In the genomic region with DNA sequence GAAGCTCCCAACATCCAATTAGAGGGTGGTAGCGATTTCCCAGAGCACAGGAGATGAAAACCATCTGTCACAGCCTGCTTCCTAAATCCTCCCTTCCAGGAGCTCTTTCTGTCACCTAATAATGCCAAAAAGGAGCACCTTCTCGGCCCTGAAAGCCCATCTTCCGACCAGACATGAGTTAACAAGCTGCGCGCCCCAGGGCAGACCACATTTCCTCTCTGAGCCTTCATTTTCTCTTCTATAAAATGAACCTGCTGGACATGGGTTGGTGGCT, we compare ENCODE assay signal across 22 cellular contexts. TPM values are rescaled to one million over a fixed set of nuclear protein-coding genes. Genes with fewer than 3 reads are reported as not detected.
A peak's percentile ranks its signal among the peaks of the same experiment; 100 is the strongest.
DNase-seq lines count a peak whose midpoint lies in the region; ATAC-seq and TF ChIP-seq lines count a peak whose summit lies in the region.
"Had no signal": no experiment of that assay in that cellular context is flagged by ENCODE, and none has a peak within 500 bp of the region (broad histone marks: within the 10 kb centered on the region; RNA-seq: fewer than 3 reads in every experiment).

No MANE protein-coding gene starts in this region.

- peaks cover 47 to 58% (median 51%) of the 10 kb centered on the region in 10 experiments for H3K4me1 ChIP-seq in BLaER1 treated with 17β-estradiol and CSF1 and Interleukin-3, amounts not matched to agents 10 nM and 100 nM
- peaks cover 0 to 7% (median 3%) of the 10 kb centered on the region in 4 donors for H3K4me1 ChIP-seq in sigmoid colon
- H3K4me1 ChIP-seq: body of pancreas had no signal

- no peak overlapping the region for H3K27ac Mint-ChIP-seq in activated naive CD4-positive, alpha-beta T cell treated with anti-CD3 and anti-CD28 coated beads, Interleukin-2, amount 50 U/mL, for 72 hours
- H3K27ac Mint-ChIP-seq in activated naive CD4-positive, alpha-beta T cell treated with anti-CD3 and anti-CD28 coated beads for 36 hours: no peak overlapping the region
- H3K27ac Mint-ChIP-seq: activated CD8-positive, alpha-beta T cell treated with anti-CD3 and anti-CD28 coated beads, Interleukin-2, amount 10 ng/mL, durations not matched to agents 7 days and 5 days; activated naive CD8-positive, alpha-beta T cell treated with anti-CD3 and anti-CD28 coated beads, Interleukin-2, amount 10 ng/mL, durations not matched to agents 7 days and 5 days; activated T-cell treated with anti-CD3 and anti-CD28 coated beads, Interleukin-2, amount 50 U/mL, for 72 hours; CD8-positive, alpha-beta memory T cell; IgD-negative memory B cell had no signal

- peaks cover 18% of the 10 kb centered on the region for H3K27me3 Mint-ChIP-seq in activated naive CD4-positive, alpha-beta T cell treated with anti-CD3 and anti-CD28 coated beads for 36 hours (ENCODE audit: low read depth)

- H3K4me3 Mint-ChIP-seq in activated naive CD4-positive, alpha-beta T cell treated with anti-CD3 and anti-CD28 coated beads for 36 hours: no peak overlapping the region
- H3K4me3 Mint-ChIP-seq: activated CD8-positive, alpha-beta T cell treated with anti-CD3 and anti-CD28 coated beads, Interleukin-2, amount 10 ng/mL, durations not matched to agents 7 days and 5 days; activated naive CD8-positive, alpha-beta T cell treated with anti-CD3 and anti-CD28 coated beads, Interleukin-2, amount 10 ng/mL, durations not matched to agents 7 days and 5 days; activated T-cell treated with anti-CD3 and anti-CD28 coated beads, Interleukin-2, amount 50 U/mL, for 72 hours; CD8-positive, alpha-beta memory T cell; IgD-negative memory B cell had no signal

- ATAC-seq in GM21360 (IDR thresholded peaks at IDR 0.05; ENCODE audit: unreplicated experiment): no peak
- no peak for ATAC-seq in HG02884 (IDR thresholded peaks at IDR 0.05; ENCODE audit: unreplicated experiment)
- ATAC-seq in activated naive CD4-positive, alpha-beta T cell treated with anti-CD3 and anti-CD28 coated beads, Interleukin-2, amount 50 U/mL, for 72 hours: no peak
- ATAC-seq: activated CD8-positive, alpha-beta T cell treated with anti-CD3 and anti-CD28 coated beads, Interleukin-2, amount 10 ng/mL, durations not matched to agents 7 days and 5 days; activated T-cell treated with anti-CD3 and anti-CD28 coated beads, Interleukin-2, amount 50 U/mL, for 72 hours; left colon; SK-N-SH treated with all-trans-retinoic acid at 6 μM for 48 hours had no signal

- peak overlapping the region in 2 of 11 experiments; percentile 2 to 50; a peak in 1 of 22 replicates for H3K9ac ChIP-seq in BLaER1 treated with 17β-estradiol and CSF1 and Interleukin-3, amounts not matched to agents 10 nM and 100 nM

- peak overlapping the region; percentile 32 to 89 (median 65) for H3K4me2 ChIP-seq in BLaER1 treated with 17β-estradiol and CSF1 and Interleukin-3, amounts not matched to agents 10 nM and 100 nM

- H3K36me3 ChIP-seq in BLaER1 treated with 17β-estradiol and CSF1 and Interleukin-3, amounts not matched to agents 10 nM and 100 nM: no peaks in the 10 kb centered on the region
- H3K36me3 ChIP-seq in sigmoid colon: no peaks in the 10 kb centered on the region

- H3K27me3 ChIP-seq in BLaER1 treated with 17β-estradiol and CSF1 and Interleukin-3, amounts not matched to agents 10 nM and 100 nM: peaks cover 0 to 4% (median 0%) of the 10 kb centered on the region in 11 experiments; a peak in 2 of 22 replicates
- H3K27me3 ChIP-seq in sigmoid colon: no peaks in the 10 kb centered on the region
- H3K27me3 ChIP-seq: body of pancreas had no signal

- no peak for TF ChIP-seq EP300 in sigmoid colon (IDR thresholded peaks at IDR 0.05)

- H3K27ac ChIP-seq in BLaER1 treated with 17β-estradiol and CSF1 and Interleukin-3, amounts not matched to agents 10 nM and 100 nM: peak overlapping the region in 2 of 11 experiments; percentile 8 to 25; a peak in 2 of 22 replicates
- H3K27ac ChIP-seq in sigmoid colon: peak overlapping the region in 3 of 4 donors; percentile 39 to 67 (median 45)

- H3K9me3 ChIP-seq in BLaER1 treated with 17β-estradiol and CSF1 and Interleukin-3, amounts not matched to agents 10 nM and 100 nM (replicated peaks in 1 of 11): peaks cover 0 to 5% (median 0%) of the 10 kb centered on the region in 11 experiments; a peak in 1 of 22 replicates
- H3K9me3 ChIP-seq in sigmoid colon: no peaks in the 10 kb centered on the region
- H3K9me3 ChIP-seq: body of pancreas had no signal

- TF ChIP-seq POLR2A in sigmoid colon (IDR thresholded peaks at IDR 0.05): no peak

- CTCF ChIA-PET in activated naive CD4-positive, alpha-beta T cell treated with anti-CD3 and anti-CD28 coated beads for 36 hours (lab: Charles Lee): interaction anchor here (0.9 to 2.6 kb wide), 4 partner anchors 8 to 70 kb away, joined by 3 to 7 read pairs (median 5); no protein-coding TSS in a partner anchor

- intact Hi-C loops in sigmoid colon (cut with DNase I): no loop called here
- intact Hi-C loops in activated naive CD4-positive, alpha-beta T cell treated with anti-CD3 and anti-CD28 coated beads for 36 hours (cut with micrococcal nuclease): no loop called here

- H3K36me3 Mint-ChIP-seq in activated naive CD4-positive, alpha-beta T cell treated with anti-CD3 and anti-CD28 coated beads, Interleukin-2, amount 50 U/mL, for 72 hours: no peaks in the 10 kb centered on the region
- H3K36me3 Mint-ChIP-seq in activated naive CD4-positive, alpha-beta T cell treated with anti-CD3 and anti-CD28 coated beads for 36 hours (ENCODE audit: low read depth): no peaks in the 10 kb centered on the region
- H3K36me3 Mint-ChIP-seq: activated naive CD8-positive, alpha-beta T cell treated with anti-CD3 and anti-CD28 coated beads, Interleukin-2, amount 10 ng/mL, durations not matched to agents 7 days and 5 days; CD8-positive, alpha-beta memory T cell; IgD-negative memory B cell had no signal

- DNase-seq in cerebellar cortex (ENCODE audit: low spot score): peak; percentile 60
- peak; percentile 42 for DNase-seq in islet precursor cell
- no peak for DNase-seq in sigmoid colon
- DNase-seq in activated naive CD4-positive, alpha-beta T cell treated with anti-CD3 and anti-CD28 coated beads, Interleukin-2, amount 50 U/mL, for 72 hours (ENCODE audit: low spot score in 2 of 2): no peak
- DNase-seq in activated naive CD4-positive, alpha-beta T cell treated with anti-CD3 and anti-CD28 coated beads for 36 hours: no peak
- DNase-seq: activated CD4-positive, CD25-positive, alpha-beta regulatory T cell; activated CD8-positive, alpha-beta T cell treated with anti-CD3 and anti-CD28 coated beads, Interleukin-2, amount 10 ng/mL, durations not matched to agents 7 days and 5 days; activated naive CD8-positive, alpha-beta T cell treated with anti-CD3 and anti-CD28 coated beads, Interleukin-2, amount 10 ng/mL, durations not matched to agents 7 days and 5 days; activated T-cell treated with anti-CD3 and anti-CD28 coated beads, Interleukin-2, amount 50 U/mL, for 72 hours; body of pancreas; CD8-positive, alpha-beta memory T cell; left colon; NCI-H146; NK-92 treated with Interleukin-12 subunit alpha and Interleukin-12 subunit beta, amount 100 ng/mL, for 24 hours; posterior cingulate gyrus; T-helper 9 cell had no signal

- H3K4me3 ChIP-seq in BLaER1 treated with 17β-estradiol and CSF1 and Interleukin-3, amounts not matched to agents 10 nM and 100 nM: no peak overlapping the region; a peak in 2 of 20 replicates
- no peak overlapping the region for H3K4me3 ChIP-seq in sigmoid colon
- H3K4me3 ChIP-seq: body of pancreas, coronary artery had no signal

- 65 to 73% methylated on average over 5 of the region's 5 CpGs for WGBS in sigmoid colon, 2 donors

- H3K4me1 Mint-ChIP-seq in activated naive CD4-positive, alpha-beta T cell treated with anti-CD3 and anti-CD28 coated beads for 36 hours (ENCODE audit: low read depth): no peaks in the 10 kb centered on the region

- no peaks in the 10 kb centered on the region for H3K9me3 Mint-ChIP-seq in activated naive CD4-positive, alpha-beta T cell treated with anti-CD3 and anti-CD28 coated beads, Interleukin-2, amount 50 U/mL, for 72 hours
- no peaks in the 10 kb centered on the region for H3K9me3 Mint-ChIP-seq in activated naive CD4-positive, alpha-beta T cell treated with anti-CD3 and anti-CD28 coated beads for 36 hours
- H3K9me3 Mint-ChIP-seq: activated naive CD8-positive, alpha-beta T cell treated with anti-CD3 and anti-CD28 coated beads, Interleukin-2, amount 10 ng/mL, durations not matched to agents 7 days and 5 days; activated T-cell treated with anti-CD3 and anti-CD28 coated beads, Interleukin-2, amount 50 U/mL, for 72 hours; CD8-positive, alpha-beta memory T cell; IgD-negative memory B cell had no signal

- H4K20me1 ChIP-seq in BLaER1 treated with 17β-estradiol and CSF1 and Interleukin-3, amounts not matched to agents 10 nM and 100 nM: no peaks in the 10 kb centered on the region

- TF ChIP-seq CTCF in sigmoid colon (IDR thresholded peaks at IDR 0.05): no peak

RNA-seq across cellular contexts. Expression of gene VASH1, which starts 45.4 kb away (rescaled TPM):
- total RNA-seq in sigmoid colon: 10 to 100 TPM in 1 of 4 donors, 1 to 10 TPM in 3; 3.0 to 13.0 (median 5.3) TPM
- polyA plus RNA-seq in sigmoid colon: 1 to 10 TPM; 3.0 to 7.7 (median 3.7) TPM
- 1 to 10 TPM; 1.8 to 6.5 TPM for total RNA-seq in activated naive CD4-positive, alpha-beta T cell treated with anti-CD3 and anti-CD28 coated beads, Interleukin-2, amount 50 U/mL, for 72 hours
- total RNA-seq in activated naive CD4-positive, alpha-beta T cell treated with anti-CD3 and anti-CD28 coated beads for 36 hours: 1 to 10 TPM in 1 of 2 experiments, under 1 TPM in 1; 0.86 to 1.2 TPM

Comparison
In these comparisons a context has a peak if more than half of its experiments do, and no peak if none do; other contexts are left out.
1. DNase-seq: peak in cerebellar cortex (single experiment) and islet precursor cell (single experiment); none in sigmoid colon (single experiment), activated naive CD4-positive, alpha-beta T cell treated with anti-CD3 and anti-CD28 coated beads, Interleukin-2, amount 50 U/mL, for 72 hours (0 of 2) and activated naive CD4-positive, alpha-beta T cell treated with anti-CD3 and anti-CD28 coated beads for 36 hours (single experiment).